ENCODE assay signal across 18 cellular contexts in the genomic region with DNA sequence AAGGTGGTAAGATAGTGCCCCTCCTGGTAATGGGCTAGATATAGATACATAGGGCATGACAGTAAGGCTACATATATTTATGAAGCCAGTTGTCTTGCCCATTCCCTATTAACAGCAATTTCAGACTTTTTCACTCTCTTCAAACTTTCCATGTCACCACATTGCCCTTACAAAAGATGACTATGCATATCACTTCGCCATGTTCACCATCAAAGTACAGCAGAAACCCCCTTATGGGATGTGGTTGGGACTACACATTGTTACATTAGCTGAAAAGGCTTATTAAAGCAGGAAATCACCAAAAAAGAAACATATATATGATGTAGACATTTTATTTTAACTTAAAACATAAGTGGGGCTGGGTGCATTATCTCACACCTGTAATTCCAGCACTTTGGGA. TPM values are rescaled to one million over a fixed set of nuclear protein-coding genes. Genes with fewer than 3 reads are reported as not detected.
A peak's percentile ranks its signal among the peaks of the same experiment; 100 is the strongest.
DNase-seq lines count a peak whose midpoint lies in the region; ATAC-seq, FAIRE-seq and TF ChIP-seq lines count a peak whose summit lies in the region.
"Had no signal": no experiment of that assay in that cellular context is flagged by ENCODE, and none has a peak within 500 bp of the region (broad histone marks: within the 10 kb centered on the region; RNA-seq: fewer than 3 reads in every experiment).

No MANE protein-coding gene starts in this region.

- no peak overlapping the region for H3K27ac ChIP-seq in GM23338 (ENCODE audit: low read depth)
- H3K27ac ChIP-seq: A549, C4-2B had no signal

- no peak for TF ChIP-seq CTCF in GM23338 (conservative IDR thresholded peaks at IDR 0.05; ENCODE audit: low read depth in 2 of 2)

- H3K4me3 ChIP-seq in GM23338: no peak overlapping the region
- H3K4me3 ChIP-seq in Jurkat, Clone E6-1 (ENCODE audit: low read length): no peak overlapping the region
- H3K4me3 ChIP-seq: A549 had no signal

- no peak for TF ChIP-seq POLR2A in GM12891 (IDR thresholded peaks at IDR 0.05; ENCODE audit: low read depth, low read length)

- peaks cover 19% of the 10 kb centered on the region for H3K36me3 Mint-ChIP-seq in GM23338 (ENCODE audit: low read depth)
- no peaks in the 10 kb centered on the region for H3K36me3 Mint-ChIP-seq in dendritic cell treated with granulocyte-macrophage colony-stimulating factor and Interleukin-4, amounts not matched to agents 40 ng/mL and 50 ng/mL, for 4 days (ENCODE audit: low read depth)
- H3K36me3 Mint-ChIP-seq: CD4-positive, alpha-beta memory T cell had no signal

- no peaks in the 10 kb centered on the region for H3K27me3 ChIP-seq in GM23338 (ENCODE audit: insufficient read depth)

- H3K4me1 ChIP-seq in GM23338 (ENCODE audit: insufficient read depth): no peaks in the 10 kb centered on the region
- H3K4me1 ChIP-seq: A549, BE2C had no signal

- FAIRE-seq in GM12891 (lab: Jason Lieb, UNC): peak; percentile 76
- FAIRE-seq: A549, G401.6, H54 had no signal

- no peaks in the 10 kb centered on the region for H3K36me3 ChIP-seq in GM23338 (ENCODE audit: insufficient read depth)
- H3K36me3 ChIP-seq: BE2C had no signal

- intact Hi-C loops in dendritic cell treated with granulocyte-macrophage colony-stimulating factor and Interleukin-4, amounts not matched to agents 40 ng/mL and 50 ng/mL, for 4 days (cut with micrococcal nuclease): loop anchor here (5.0 kb wide), 1 partner anchor 86 kb away; a partner anchor contains a TSS

- peaks cover 14% of the 10 kb centered on the region for H3K4me1 Mint-ChIP-seq in GM23338
- peaks cover 45% of the 10 kb centered on the region for H3K4me1 Mint-ChIP-seq in dendritic cell treated with granulocyte-macrophage colony-stimulating factor and Interleukin-4, amounts not matched to agents 40 ng/mL and 50 ng/mL, for 4 days (ENCODE audit: low read depth)

- H3K27me3 Mint-ChIP-seq in GM23338 (ENCODE audit: insufficient read depth, low read depth, poor library complexity): peaks cover 4% of the 10 kb centered on the region
- no peaks in the 10 kb centered on the region for H3K27me3 Mint-ChIP-seq in dendritic cell treated with granulocyte-macrophage colony-stimulating factor and Interleukin-4, amounts not matched to agents 40 ng/mL and 50 ng/mL, for 4 days

- no peak overlapping the region for H3K27ac Mint-ChIP-seq in GM23338
- peak overlapping the region; percentile 33 for H3K27ac Mint-ChIP-seq in dendritic cell treated with granulocyte-macrophage colony-stimulating factor and Interleukin-4, amounts not matched to agents 40 ng/mL and 50 ng/mL, for 4 days
- H3K27ac Mint-ChIP-seq: CD4-positive, alpha-beta memory T cell had no signal

- H3K79me2 ChIP-seq in GM23338 (replicated peaks; ENCODE audit: insufficient read depth): no peaks in the 10 kb centered on the region

- H4K20me1 ChIP-seq in GM23338 (replicated peaks; ENCODE audit: insufficient read depth): no peaks in the 10 kb centered on the region

- peaks cover 17% of the 10 kb centered on the region for H3K9me3 Mint-ChIP-seq in GM23338
- H3K9me3 Mint-ChIP-seq in dendritic cell treated with granulocyte-macrophage colony-stimulating factor and Interleukin-4, amounts not matched to agents 40 ng/mL and 50 ng/mL, for 4 days: no peaks in the 10 kb centered on the region
- H3K9me3 Mint-ChIP-seq: CD4-positive, alpha-beta memory T cell had no signal

- DNase-seq in GM12891 (ENCODE audit: insufficient read length, low spot score) (no peak), GM23338 (ENCODE audit: low spot score) (no peak), dedifferentiated amniotic fluid mesenchymal stem cell (ENCODE audit: extremely low spot score) (no peak), anterior cingulate cortex (lab: John Stamatoyannopoulos, UW) (no peak)
- peak; percentile 69 for DNase-seq in Jurkat, Clone E6-1 (ENCODE audit: low read depth, low spot score)
- DNase-seq: BE2C; CD4-positive, alpha-beta memory T cell; DMS153; DMS79 treated with DMSO at 0.1 percent for 48 hours; EL; IMR-90; KG1 had no signal

- H3K4me2 ChIP-seq in GM23338: 0 out of 2 replicates have a peak overlapping the region, but pooled peaks have one; percentile 5
- H3K4me2 ChIP-seq: A549 had no signal

- no peak overlapping the region for H3K4me3 Mint-ChIP-seq in GM23338
- H3K4me3 Mint-ChIP-seq in dendritic cell treated with granulocyte-macrophage colony-stimulating factor and Interleukin-4, amounts not matched to agents 40 ng/mL and 50 ng/mL, for 4 days: no peak overlapping the region
- H3K4me3 Mint-ChIP-seq: CD4-positive, alpha-beta memory T cell had no signal

- H3F3A ChIP-seq in GM23338 (replicated peaks; ENCODE audit: low read depth): no peaks in the 10 kb centered on the region

- no peak for ATAC-seq in GM23338
- ATAC-seq in GM19023 (IDR thresholded peaks at IDR 0.05; ENCODE audit: unreplicated experiment): no peak
- ATAC-seq: A549 had no signal

- H2AFZ ChIP-seq in GM23338: no peak overlapping the region

- H3K9me2 ChIP-seq in GM23338 (ENCODE audit: insufficient read depth): peaks cover 12% of the 10 kb centered on the region

TF ChIP-seq in GM12891, 5 proteins besides CTCF, POLR2A, EP300 and RAD21:
- TF ChIP-seq POLR2AphosphoS5 (IDR thresholded peaks at IDR 0.05; ENCODE audit: low read depth, low read length): no peak
- no peak for TF ChIP-seq SPI1 (IDR thresholded peaks at IDR 0.05; ENCODE audit: low read depth, low read length)
- TF ChIP-seq TAF1 (IDR thresholded peaks at IDR 0.05; ENCODE audit: low read depth, low read length): no peak
- no peak for TF ChIP-seq PAX5 (IDR thresholded peaks at IDR 0.05; ENCODE audit: insufficient read depth, low read length, severe bottlenecking)
- no peak for TF ChIP-seq POU2F2 (IDR thresholded peaks at IDR 0.05; ENCODE audit: low read depth, low read length)

TF ChIP-seq in GM23338, 12 proteins besides CTCF, POLR2A, EP300 and RAD21 (continues in another document):
- TF ChIP-seq, protein P1, sequence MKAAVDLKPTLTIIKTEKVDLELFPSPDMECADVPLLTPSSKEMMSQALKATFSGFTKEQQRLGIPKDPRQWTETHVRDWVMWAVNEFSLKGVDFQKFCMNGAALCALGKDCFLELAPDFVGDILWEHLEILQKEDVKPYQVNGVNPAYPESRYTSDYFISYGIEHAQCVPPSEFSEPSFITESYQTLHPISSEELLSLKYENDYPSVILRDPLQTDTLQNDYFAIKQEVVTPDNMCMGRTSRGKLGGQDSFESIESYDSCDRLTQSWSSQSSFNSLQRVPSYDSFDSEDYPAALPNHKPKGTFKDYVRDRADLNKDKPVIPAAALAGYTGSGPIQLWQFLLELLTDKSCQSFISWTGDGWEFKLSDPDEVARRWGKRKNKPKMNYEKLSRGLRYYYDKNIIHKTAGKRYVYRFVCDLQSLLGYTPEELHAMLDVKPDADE (IDR thresholded peaks at IDR 0.05): no peak

RNA-seq across cellular contexts. Expression of a gene that starts 9.8 kb away (rescaled TPM):
- 1.0 TPM for polyA plus RNA-seq in GM12891 (2012; ENCODE audit: low read depth, missing spikeins)
- not detected in 2 replicates for total RNA-seq in GM23338 (2014; rRNA removed; shearing (Covaris generic))
- 0.24 and 0.86 TPM in 2 replicates for polyA plus RNA-seq in GM23338 (2016; fragmentation: Nextera tagmentation; extraction: Ambion mirVana)
- not detected for polyA plus RNA-seq in Jurkat, Clone E6-1 (2012; ENCODE audit: insufficient read depth, insufficient read length)
- total RNA-seq: CD4-positive, alpha-beta memory T cell; IMR-90 had no signal
- polyA plus RNA-seq: CD4-positive, alpha-beta memory T cell had no signal
